ENCODE assay signal across 17 cellular contexts in genomic region chr10:48681749-48682148, GRCh38. TPM values are rescaled to one million over a fixed set of nuclear protein-coding genes. Genes with fewer than 3 reads are reported as not detected.
DNase-seq lines count a peak whose midpoint lies in the region; ATAC-seq, FAIRE-seq and TF ChIP-seq lines count a peak whose summit lies in the region.
"Had no signal": no experiment of that assay in that cellular context is flagged by ENCODE, and none has a peak within 500 bp of the region (broad histone marks: within the 10 kb centered on the region; RNA-seq: fewer than 3 reads in every experiment).

No MANE protein-coding gene starts in this region.

- no peak for DNase-seq in GM18507 (ENCODE audit: extremely low spot score, insufficient read length, low read depth)
- DNase-seq in myocyte (ENCODE audit: low read depth), result peak; percentile 32
- no peak for DNase-seq in esophagus squamous epithelium (lab: John Stamatoyannopoulos, UW)
- DNase-seq: EL, NCI-H1417, NCI-H1930, NCI-H510A, NCI-H82, SIG-M5 had no signal

- no peaks in the 10 kb centered on the region for H3K36me3 ChIP-seq in BLaER1 treated with 17β-estradiol and CSF1 and Interleukin-3, amounts not matched to agents 10 nM and 100 nM
- no peaks in the 10 kb centered on the region for H3K36me3 ChIP-seq in esophagus squamous epithelium

- TF ChIP-seq POLR2A in Raji (IDR thresholded peaks at IDR 0.05; ENCODE audit: insufficient read depth, low read depth, low read length) (0 out of 2 replicates have a peak, but pooled peaks have one; percentile 9), esophagus squamous epithelium (IDR thresholded peaks at IDR 0.05) (no peak)

- peak overlapping the region in 1 of 11 experiments; percentile 24; a peak in 1 of 22 replicates for H3K9ac ChIP-seq in BLaER1 treated with 17β-estradiol and CSF1 and Interleukin-3, amounts not matched to agents 10 nM and 100 nM

- no peak for TF ChIP-seq CTCF in esophagus squamous epithelium (IDR thresholded peaks at IDR 0.05)

- H3K27me3 ChIP-seq in BLaER1 treated with 17β-estradiol and CSF1 and Interleukin-3, amounts not matched to agents 10 nM and 100 nM, result peaks cover 0 to 4% (median 0%) of the 10 kb centered on the region in 11 experiments; a peak in 2 of 22 replicates
- H3K27me3 ChIP-seq in esophagus squamous epithelium, result no peaks in the 10 kb centered on the region

- peak; percentile 84 for FAIRE-seq in GM18507 (lab: Jason Lieb, UNC)
- FAIRE-seq: H54, RCC 7860 had no signal

- H3K4me2 ChIP-seq in BLaER1 treated with 17β-estradiol and CSF1 and Interleukin-3, amounts not matched to agents 10 nM and 100 nM, result peak overlapping the region in 10 of 11 experiments; percentile 26 to 98 (median 92); a peak in 19 of 22 replicates

- no peak for ATAC-seq in HG03442 (IDR thresholded peaks at IDR 0.05; ENCODE audit: unreplicated experiment)
- no peak for ATAC-seq in esophagus mucosa

- H3K4me3 ChIP-seq in BLaER1 treated with 17β-estradiol and CSF1 and Interleukin-3, amounts not matched to agents 10 nM and 100 nM, result no peak overlapping the region
- no peak overlapping the region for H3K4me3 ChIP-seq in esophagus squamous epithelium

- intact Hi-C loops in esophagus squamous epithelium (cut with DNase I), result no loop called here

- H4K20me1 ChIP-seq in BLaER1 treated with 17β-estradiol and CSF1 and Interleukin-3, amounts not matched to agents 10 nM and 100 nM, result peaks cover 0 to 6% (median 0%) of the 10 kb centered on the region in 11 experiments; a peak in 2 of 22 replicates

- 34 to 52% methylated on average over 3 of the region's 3 CpGs for WGBS in esophagus squamous epithelium, 2 donors

- peak overlapping the region in 2 of 11 experiments; percentile 4 to 34; a peak in 4 of 22 replicates for H3K27ac ChIP-seq in BLaER1 treated with 17β-estradiol and CSF1 and Interleukin-3, amounts not matched to agents 10 nM and 100 nM
- no peak overlapping the region for H3K27ac ChIP-seq in esophagus squamous epithelium

- peaks cover 36 to 60% (median 55%) of the 10 kb centered on the region in 10 experiments for H3K4me1 ChIP-seq in BLaER1 treated with 17β-estradiol and CSF1 and Interleukin-3, amounts not matched to agents 10 nM and 100 nM
- H3K4me1 ChIP-seq in esophagus squamous epithelium, result peaks cover 0 to 20% (median 11%) of the 10 kb centered on the region in 3 donors

- H3K9me3 ChIP-seq in BLaER1 treated with 17β-estradiol and CSF1 and Interleukin-3, amounts not matched to agents 10 nM and 100 nM (replicated peaks in 1 of 11), result peaks cover 21 to 31% (median 23%) of the 10 kb centered on the region in 11 experiments
- peaks cover 0 to 7% (median 6%) of the 10 kb centered on the region in 3 donors for H3K9me3 ChIP-seq in esophagus squamous epithelium

RNA-seq across cellular contexts. Expression of gene WDFY4, which starts 2.9 kb away (rescaled TPM):
- total RNA-seq in myocyte, result 0.03 TPM in 1 of 2 replicates, not detected in the other
- not detected for polyA plus RNA-seq in myocyte (2012)
- total RNA-seq in esophagus mucosa, result 1.6 TPM
- total RNA-seq in esophagus squamous epithelium, result 1 to 10 TPM in 1 of 4 donors, under 1 TPM in 3; 0.61 to 3.8 (median 0.88) TPM
- total RNA-seq: LHCN-M2 had no signal
- polyA plus RNA-seq: BJ had no signal
